Comparison of ENCODE assay signal across 12 cellular contexts in genomic region chr16:1150511-1150982, GRCh38. TPM values are rescaled to one million over a fixed set of nuclear protein-coding genes. Genes with fewer than 3 reads are reported as not detected.
DNase-seq lines count a peak whose midpoint lies in the region; ATAC-seq and TF ChIP-seq lines count a peak whose summit lies in the region.
"Had no signal": no experiment of that assay in that cellular context is flagged by ENCODE, and none has a peak within 500 bp of the region (broad histone marks: within the 10 kb centered on the region; RNA-seq: fewer than 3 reads in every experiment).

No MANE protein-coding gene starts in this region.

- H3K9ac ChIP-seq in mesendoderm (ENCODE audit: low read length) = no peak overlapping the region

- H2BK15ac ChIP-seq in mesendoderm (replicated peaks; ENCODE audit: low read depth) = no peak overlapping the region

- no peaks in the 10 kb centered on the region for H3K4me1 ChIP-seq in mesendoderm (ENCODE audit: control insufficient read depth, low read depth, low read length)

- H3K27ac ChIP-seq in mesendoderm (ENCODE audit: low read depth, low read length) = no peak overlapping the region

- H2BK5ac ChIP-seq in mesendoderm (ENCODE audit: low read length) = no peak overlapping the region

- no peak overlapping the region for H3K18ac ChIP-seq in mesendoderm (ENCODE audit: low read length)

- H2AK5ac ChIP-seq in mesendoderm (ENCODE audit: low read length) = no peak overlapping the region

- no peak overlapping the region for H3K4me3 ChIP-seq in BJ (ENCODE audit: low read depth, low read length)
- H3K4me3 ChIP-seq in HFF-Myc (replicated peaks; ENCODE audit: low read depth, low read length) = no peak overlapping the region
- no peak overlapping the region for H3K4me3 ChIP-seq in mesendoderm (ENCODE audit: low read length)

- peaks cover 10% of the 10 kb centered on the region for H3K27me3 ChIP-seq in BJ (ENCODE audit: control insufficient read depth, insufficient read depth, low read length)
- no peaks in the 10 kb centered on the region for H3K27me3 ChIP-seq in mesendoderm (ENCODE audit: insufficient read depth, low read length, poor library complexity)

- ATAC-seq in HG03159 (IDR thresholded peaks at IDR 0.05; ENCODE audit: unreplicated experiment) (no peak), left cardiac atrium (no peak)

- intact Hi-C loops in left cardiac atrium (cut with DNase I) = no loop called here

- H3K4me2 ChIP-seq in mesendoderm (ENCODE audit: low read length) = no peak overlapping the region

- H3K56ac ChIP-seq in mesendoderm (ENCODE audit: low read length) = no peak overlapping the region

- 0 out of 2 replicates have a peak, but pooled peaks have one; percentile 24 for TF ChIP-seq CTCF in BJ (IDR thresholded peaks at IDR 0.05; ENCODE audit: insufficient read depth, low read depth, low read length)
- TF ChIP-seq CTCF in HFF-Myc (IDR thresholded peaks at IDR 0.05; ENCODE audit: low read depth, low read length, missing control alignments) = no peak

- no peaks in the 10 kb centered on the region for H3K79me2 ChIP-seq in mesendoderm (ENCODE audit: control insufficient read depth, insufficient read depth, low read length)

- CTCF ChIA-PET in BJ (lab: Yijun Ruan, JAX) = interaction anchor here (1.2 to 1.3 kb wide), 2 partner anchors 24 to 32 kb away, joined by 4 read pairs; no protein-coding TSS in a partner anchor

- H3K79me1 ChIP-seq in mesendoderm (ENCODE audit: low read length) = no peaks in the 10 kb centered on the region

- H3K36me3 ChIP-seq in BJ (ENCODE audit: control insufficient read depth, insufficient read depth, low read length) = no peaks in the 10 kb centered on the region
- no peaks in the 10 kb centered on the region for H3K36me3 ChIP-seq in mesendoderm (ENCODE audit: control insufficient read depth, insufficient read depth, low read length)

- no CpG with 5 or more reads among the region's 21 CpGs for WGBS in mesendoderm (ENCODE audit: extremely low coverage, insufficient coverage, low lambda C conversion rate)

- no peak overlapping the region for H3K4ac ChIP-seq in mesendoderm (ENCODE audit: low read depth, low read length)

- no peak overlapping the region for H2BK120ac ChIP-seq in mesendoderm (ENCODE audit: low read depth, low read length)

- no peak overlapping the region for H4K8ac ChIP-seq in mesendoderm (ENCODE audit: low read depth, low read length)

- POLR2A ChIA-PET in BJ (lab: Charles Lee) = no interaction called here

- H3K23ac ChIP-seq in mesendoderm (ENCODE audit: low read length) = no peak overlapping the region

- DNase-seq in BJ (ENCODE audit: low read depth) (peak; percentile 21), HFF-Myc (ENCODE audit: extremely low read depth, low read depth) (peak; percentile 37), mesendoderm (peak; percentile 61), NCI-H1105 (lab: John Stamatoyannopoulos, UW) (no peak), left cardiac atrium (no peak), activated gamma-delta T cell treated with Interleukin-2 at 50 U/mL for 16 hours (no peak)
- DNase-seq in activated CD4-positive, alpha-beta T cell treated with anti-CD3 and anti-CD28 coated beads, Interleukin-2, amount 50 U/mL, for 48 hours = peak; percentile 30 to 40
- DNase-seq: NCI-H1048 had no signal

- H4K5ac ChIP-seq in mesendoderm (ENCODE audit: low read length) = no peak overlapping the region

RNA-seq across cellular contexts. Expression of gene CACNA1H, which starts 2.4 kb away (rescaled TPM):
- 0.20 and 0.37 TPM in 2 replicates for polyA plus RNA-seq in BJ (2011; rRNA removed)
- polyA minus RNA-seq in BJ (2011; rRNA and poly(A)+ RNA removed) = 0.28 and 0.46 TPM in 2 replicates
- polyA plus RNA-seq in mesendoderm (2013, experiment 1 of 2) = 5.3 TPM
- 4.9 TPM for polyA plus RNA-seq in mesendoderm (2013, experiment 2 of 2)
- 1 to 10 TPM; 6.0 to 7.1 TPM for total RNA-seq in left cardiac atrium
- polyA plus RNA-seq: keratinocyte had no signal

RNA-seq across cellular contexts. Expression of gene C1QTNF8, which starts 54.5 kb away (rescaled TPM):
- not detected in 2 replicates for polyA plus RNA-seq in BJ (2011; rRNA removed)
- polyA minus RNA-seq in BJ (2011; rRNA and poly(A)+ RNA removed) = not detected in 2 replicates
- polyA plus RNA-seq in mesendoderm (2013, experiment 1 of 2) = not detected
- not detected for polyA plus RNA-seq in mesendoderm (2013, experiment 2 of 2)
- not detected for total RNA-seq in left cardiac atrium
- total RNA-seq: cardiac septum; T-helper 2 cell treated with Interferon-gamma antibody and Interleukin-4, amounts not matched to agents 100 ng/mL and 5 ng/mL, for 36 hours had no signal
- polyA plus RNA-seq: keratinocyte had no signal

Comparison
In these comparisons a context has a peak if more than half of its experiments do, and no peak if none do; other contexts are left out.
1. DNase-seq: peak in BJ (single experiment), HFF-Myc (single experiment), activated CD4-positive, alpha-beta T cell treated with anti-CD3 and anti-CD28 coated beads, Interleukin-2, amount 50 U/mL, for 48 hours (2 of 2) and mesendoderm (single experiment); none in NCI-H1105 (single experiment), left cardiac atrium (single experiment) and activated gamma-delta T cell treated with Interleukin-2 at 50 U/mL for 16 hours (single experiment).